In genomic region chr2:241314933-241315182, GRCh38 we compare ENCODE assay signal across 8 cellular contexts. TPM values are rescaled to one million over a fixed set of nuclear protein-coding genes. Genes with fewer than 3 reads are reported as not detected.
A peak's percentile ranks its signal among the peaks of the same experiment; 100 is the strongest.
DNase-seq lines count a peak whose midpoint lies in the region; ATAC-seq and TF ChIP-seq lines count a peak whose summit lies in the region.

No MANE protein-coding gene starts in this region.

- H3K36me3 ChIP-seq in cardiac muscle cell (no peaks in the 10 kb centered on the region), urinary bladder (ENCODE audit: insufficient read depth) (no peaks in the 10 kb centered on the region)

- H3K4me3 ChIP-seq in cardiac muscle cell (peak overlapping the region; percentile 58), lower leg skin (ENCODE audit: low read depth, poor library complexity, severe bottlenecking) (peak overlapping the region; percentile 87), urinary bladder (ENCODE audit: low read depth, low read length) (peak overlapping the region; percentile 73)

- no peak for DNase-seq in cardiac muscle cell (ENCODE audit: low read depth in 1 of 2, low spot score in 1 of 2)
- no peak for DNase-seq in Right ventricle myocardium inferior (ENCODE audit: missing footprints)
- no peak for DNase-seq in lower leg skin (ENCODE audit: low spot score in 2 of 2)
- DNase-seq in GM19238 (ENCODE audit: insufficient read length, low spot score), result no peak

- intact Hi-C loops in Right ventricle myocardium inferior (cut with DNase I) (loop anchor here (1.0 to 10.0 kb wide), 4 partner anchors 41 to 192 kb away; partner anchors contain the start of genes FARP2, PPP1R7 and STK25), lower leg skin (cut with DNase I; ENCODE audit: low total_unique reads) (loop anchor here (1.0 kb wide), 1 partner anchor 38 kb away; no protein-coding TSS in a partner anchor)

- H3K4me1 ChIP-seq in cardiac muscle cell (ENCODE audit: low read depth) (peaks cover 29% of the 10 kb centered on the region), urinary bladder (ENCODE audit: insufficient read depth) (peaks cover 3% of the 10 kb centered on the region)

- 0 to 1% (median 0%) methylated on average over 19 to 29 of the region's 29 CpGs for WGBS in adipose tissue, 3 donors
- 0% methylated on average over 6 to 21 of the region's 29 CpGs for WGBS in lower leg skin, 2 donors
- WGBS in urinary bladder, result under 1% methylated on average over 29 of the region's 29 CpGs

- TF ChIP-seq POLR2A in lower leg skin (IDR thresholded peaks at IDR 0.05), result no peak

- no peak for TF ChIP-seq CTCF in cardiac muscle cell (IDR thresholded peaks at IDR 0.05; ENCODE audit: low read depth, low read length)
- no peak for TF ChIP-seq CTCF in lower leg skin (IDR thresholded peaks at IDR 0.05)

- H3K27ac ChIP-seq in cardiac muscle cell, result peak overlapping the region; percentile 98
- peak overlapping the region; percentile 71 for H3K27ac ChIP-seq in adipose tissue (ENCODE audit: low read depth, low read length)
- peak overlapping the region; percentile 94 for H3K27ac ChIP-seq in urinary bladder (ENCODE audit: low read depth)

- ATAC-seq in Right ventricle myocardium inferior (no peak), HG03196 (IDR thresholded peaks at IDR 0.05; ENCODE audit: unreplicated experiment) (no peak), GM21367 (IDR thresholded peaks at IDR 0.05; ENCODE audit: unreplicated experiment) (no peak)

- H3K27me3 ChIP-seq in cardiac muscle cell, result no peaks in the 10 kb centered on the region

- H3K9me3 ChIP-seq in cardiac muscle cell (ENCODE audit: low read depth), result no peaks in the 10 kb centered on the region

RNA-seq across cellular contexts. Expression of gene HDLBP, which starts 0.6 kb away (rescaled TPM):
- 313 and 329 TPM in 2 replicates for total RNA-seq in cardiac muscle cell
- 261 and 295 TPM in 2 replicates for polyA plus RNA-seq in cardiac muscle cell
- total RNA-seq in Right ventricle myocardium inferior, result 393 TPM
- 100 to 1,000 TPM; 187 to 327 (median 208) TPM for polyA plus RNA-seq in adipose tissue
- total RNA-seq in lower leg skin, result 100 to 1,000 TPM; 241 to 393 (median 294) TPM
- total RNA-seq in urinary bladder, result 588 TPM
- 199 TPM for polyA plus RNA-seq in urinary bladder

RNA-seq across cellular contexts. Expression of gene SEPTIN2, which starts 0.9 kb away (rescaled TPM):
- total RNA-seq in cardiac muscle cell (334 and 386 TPM in 2 replicates), Right ventricle myocardium inferior (150 TPM), lower leg skin (100 to 1,000 TPM in 3 of 4 donors, 10 to 100 TPM in 1; 97.3 to 164 (median 124) TPM), urinary bladder (677 TPM)
- polyA plus RNA-seq in cardiac muscle cell (627 and 695 TPM in 2 replicates), adipose tissue (100 to 1,000 TPM; 133 to 335 (median 211) TPM), urinary bladder (236 TPM)

RNA-seq across cellular contexts. Expression of gene FARP2, which starts 41.2 kb away (rescaled TPM):
- total RNA-seq in cardiac muscle cell (24.4 and 26.5 TPM in 2 replicates), Right ventricle myocardium inferior (15.0 TPM), lower leg skin (10 to 100 TPM; 63.3 to 86.4 (median 66.0) TPM), urinary bladder (51.7 TPM)
- polyA plus RNA-seq in cardiac muscle cell (26.5 and 32.7 TPM in 2 replicates), adipose tissue (10 to 100 TPM; 10.2 to 17.5 (median 14.1) TPM), urinary bladder (16.2 TPM)
